ENCODE assay signal across 8 cellular contexts in genomic region chr22:37229012-37229804, GRCh38. TPM values are rescaled to one million over a fixed set of nuclear protein-coding genes. Genes with fewer than 3 reads are reported as not detected.
A peak's percentile ranks its signal among the peaks of the same experiment; 100 is the strongest.
DNase-seq lines count a peak whose midpoint lies in the region; ATAC-seq, FAIRE-seq and TF ChIP-seq lines count a peak whose summit lies in the region.

No MANE protein-coding gene starts in this region.

- CTCF ChIA-PET in activated CD8-positive, alpha-beta T cell treated with anti-CD3 and anti-CD28 coated beads, Interleukin-2, amount 10 ng/mL, durations not matched to agents 7 days and 5 days (lab: Charles Lee) = interaction anchor here (0.8 to 4.3 kb wide), 15 partner anchors 9 to 244 kb away, joined by 3 to 66 read pairs (median 4); partner anchors contain the start of gene RAC2

- peaks cover 90% of the 10 kb centered on the region for H3K4me1 Mint-ChIP-seq in activated CD8-positive, alpha-beta T cell treated with anti-CD3 and anti-CD28 coated beads, Interleukin-2, amount 10 ng/mL, durations not matched to agents 7 days and 5 days (ENCODE audit: low read depth)

- H3K27ac ChIP-seq in hepatocyte = peak overlapping the region; percentile 16

- intact Hi-C loops in posterior cingulate gyrus (cut with DNase I) = no loop called here

- WGBS in hepatocyte (ENCODE audit: low lambda C conversion rate, missing lambda C conversion rate) = 76% methylated on average over 6 of the region's 7 CpGs

- no peaks in the 10 kb centered on the region for H3K9me3 ChIP-seq in hepatocyte (ENCODE audit: low read depth)

- H3K4me1 ChIP-seq in hepatocyte (ENCODE audit: insufficient read depth) = peaks cover 16% of the 10 kb centered on the region

- H3K79me2 ChIP-seq in hepatocyte = no peaks in the 10 kb centered on the region

- peaks cover 2% of the 10 kb centered on the region for H3K9me3 Mint-ChIP-seq in activated CD8-positive, alpha-beta T cell treated with anti-CD3 and anti-CD28 coated beads, Interleukin-2, amount 10 ng/mL, durations not matched to agents 7 days and 5 days (ENCODE audit: insufficient read depth)

- H3K4me2 ChIP-seq in hepatocyte = no peak overlapping the region

- no peak for TF ChIP-seq POLR2A in H54 (IDR thresholded peaks at IDR 0.05; ENCODE audit: low read depth, low read length)

- TF ChIP-seq CTCF in hepatocyte (IDR thresholded peaks at IDR 0.05; ENCODE audit: poor library complexity) = no peak

- ATAC-seq in activated CD8-positive, alpha-beta T cell treated with anti-CD3 and anti-CD28 coated beads, Interleukin-2, amount 10 ng/mL, durations not matched to agents 7 days and 5 days = peak; percentile 7

- no peak for FAIRE-seq in H54 (lab: Jason Lieb, UNC)

- H4K20me1 ChIP-seq in hepatocyte (ENCODE audit: insufficient read depth, poor library complexity, severe bottlenecking) = no peaks in the 10 kb centered on the region

- H3K4me3 Mint-ChIP-seq in activated CD8-positive, alpha-beta T cell treated with anti-CD3 and anti-CD28 coated beads, Interleukin-2, amount 10 ng/mL, durations not matched to agents 7 days and 5 days = peak overlapping the region; percentile 80

- H3K27ac Mint-ChIP-seq in activated CD8-positive, alpha-beta T cell treated with anti-CD3 and anti-CD28 coated beads, Interleukin-2, amount 10 ng/mL, durations not matched to agents 7 days and 5 days = peak overlapping the region; percentile 100

- H3K36me3 ChIP-seq in hepatocyte (replicated peaks; ENCODE audit: insufficient read depth, low read depth) = no peaks in the 10 kb centered on the region

- H3K9me2 ChIP-seq in hepatocyte (replicated peaks; ENCODE audit: insufficient read depth) = no peaks in the 10 kb centered on the region

- H2AFZ ChIP-seq in hepatocyte = no peak overlapping the region

- H3K4me3 ChIP-seq in hepatocyte = no peak overlapping the region

- DNase-seq in A172 (ENCODE audit: low spot score) (peak; percentile 78), H54 (ENCODE audit: insufficient read length, low spot score) (peak; percentile 45), hepatocyte (ENCODE audit: low spot score) (peak; percentile 48), posterior cingulate gyrus (no peak), cortex of kidney (lab: John Stamatoyannopoulos, UW) (no peak), medulla oblongata (ENCODE audit: extremely low spot score) (no peak)
- peak; percentile 74 for DNase-seq in activated CD8-positive, alpha-beta T cell treated with anti-CD3 and anti-CD28 coated beads, Interleukin-2, amount 10 ng/mL, durations not matched to agents 7 days and 5 days
- DNase-seq in effector CD8-positive, alpha-beta T cell (lab: John Stamatoyannopoulos, UW) = no peak

- H3K36me3 Mint-ChIP-seq in activated CD8-positive, alpha-beta T cell treated with anti-CD3 and anti-CD28 coated beads, Interleukin-2, amount 10 ng/mL, durations not matched to agents 7 days and 5 days (ENCODE audit: low read depth) = peaks cover 83% of the 10 kb centered on the region

- H3K27me3 Mint-ChIP-seq in activated CD8-positive, alpha-beta T cell treated with anti-CD3 and anti-CD28 coated beads, Interleukin-2, amount 10 ng/mL, durations not matched to agents 7 days and 5 days (ENCODE audit: low read depth) = no peaks in the 10 kb centered on the region

- no peaks in the 10 kb centered on the region for H3K27me3 ChIP-seq in hepatocyte

- POLR2A ChIA-PET in activated CD8-positive, alpha-beta T cell treated with anti-CD3 and anti-CD28 coated beads, Interleukin-2, amount 10 ng/mL, durations not matched to agents 7 days and 5 days (lab: Charles Lee) = interaction anchor here (0.7 to 7.4 kb wide), 14 partner anchors 10 to 256 kb away, joined by 3 to 278 read pairs (median 4); partner anchors contain the start of genes C1QTNF6, IL2RB and RAC2

RNA-seq across cellular contexts. Expression of gene RAC2, which starts 14.9 kb away (rescaled TPM):
- 51.7 and 60.2 TPM in 2 replicates for total RNA-seq in A172 (2014; rRNA removed; shearing (Covaris generic))
- total RNA-seq in activated CD8-positive, alpha-beta T cell treated with anti-CD3 and anti-CD28 coated beads, Interleukin-2, amount 10 ng/mL, durations not matched to agents 7 days and 5 days = 1,000 to 10,000 TPM; 1,167 to 1,252 TPM
- total RNA-seq in hepatocyte = 4.7 and 10.5 TPM in 2 replicates
- 9.9 and 11.3 TPM in 2 replicates for polyA plus RNA-seq in hepatocyte

RNA-seq across cellular contexts. Expression of gene SSTR3, which starts 16.9 kb away (rescaled TPM):
- not detected in 2 replicates for total RNA-seq in A172 (2014; rRNA removed; shearing (Covaris generic))
- 1 to 10 TPM; 3.5 to 3.6 TPM for total RNA-seq in activated CD8-positive, alpha-beta T cell treated with anti-CD3 and anti-CD28 coated beads, Interleukin-2, amount 10 ng/mL, durations not matched to agents 7 days and 5 days
- 1.3 and 2.8 TPM in 2 replicates for total RNA-seq in hepatocyte
- polyA plus RNA-seq in hepatocyte = 0.47 and 0.97 TPM in 2 replicates

RNA-seq across cellular contexts. Expression of gene C1QTNF6, which starts 41.2 kb away (rescaled TPM):
- total RNA-seq in A172 (2014; rRNA removed; shearing (Covaris generic)) = 2.1 and 7.7 TPM in 2 replicates
- 1 to 10 TPM; 6.1 to 6.2 TPM for total RNA-seq in activated CD8-positive, alpha-beta T cell treated with anti-CD3 and anti-CD28 coated beads, Interleukin-2, amount 10 ng/mL, durations not matched to agents 7 days and 5 days
- 17.9 and 23.6 TPM in 2 replicates for total RNA-seq in hepatocyte
- 29.7 and 39.1 TPM in 2 replicates for polyA plus RNA-seq in hepatocyte

RNA-seq across cellular contexts. Expression of gene CYTH4, which starts 53.1 kb away (rescaled TPM):
- total RNA-seq in A172 (2014; rRNA removed; shearing (Covaris generic)) = 0.26 and 0.43 TPM in 2 replicates
- total RNA-seq in activated CD8-positive, alpha-beta T cell treated with anti-CD3 and anti-CD28 coated beads, Interleukin-2, amount 10 ng/mL, durations not matched to agents 7 days and 5 days = 100 to 1,000 TPM; 107 to 114 TPM
- total RNA-seq in hepatocyte = 0.57 and 0.96 TPM in 2 replicates
- polyA plus RNA-seq in hepatocyte = 0.24 and 0.94 TPM in 2 replicates

Comparison
In these comparisons a context has a peak if more than half of its experiments do, and no peak if none do; other contexts are left out.
1. DNase-seq: peak in A172 (single experiment), H54 (single experiment), activated CD8-positive, alpha-beta T cell treated with anti-CD3 and anti-CD28 coated beads, Interleukin-2, amount 10 ng/mL, durations not matched to agents 7 days and 5 days (single experiment) and hepatocyte (single experiment); none in posterior cingulate gyrus (0 of 10), cortex of kidney (single experiment), medulla oblongata (single experiment) and effector CD8-positive, alpha-beta T cell (single experiment).
2. RNA of gene RAC2, which starts 14.9 kb away (total RNA-seq): 1,167 to 1,252 TPM in activated CD8-positive, alpha-beta T cell treated with anti-CD3 and anti-CD28 coated beads, Interleukin-2, amount 10 ng/mL, durations not matched to agents 7 days and 5 days; 51.7 to 60.2 TPM in A172 and 4.7 to 10.5 TPM in hepatocyte; every median in the first group is over 10 times any median in the second.